In genomic region chr1:110565565-110565964, GRCh38 we compare ENCODE assay signal across 27 cellular contexts. TPM values are rescaled to one million over a fixed set of nuclear protein-coding genes. Genes with fewer than 3 reads are reported as not detected.
DNase-seq lines count a peak whose midpoint lies in the region; ATAC-seq lines count a peak whose summit lies in the region.
"Had no signal": no experiment of that assay in that cellular context is flagged by ENCODE, and none has a peak within 500 bp of the region (broad histone marks: within the 10 kb centered on the region; RNA-seq: fewer than 3 reads in every experiment).

No MANE protein-coding gene starts in this region.

- H3K79me1 ChIP-seq in mesendoderm (ENCODE audit: low read length), result no peaks in the 10 kb centered on the region

- peak; percentile 66 for ATAC-seq in sciatic nerve
- ATAC-seq: esophagus mucosa; naive thymus-derived CD8-positive, alpha-beta T cell; right cardiac atrium had no signal

- H3K18ac ChIP-seq in mesendoderm (ENCODE audit: low read length), result no peak overlapping the region

- H3K79me2 ChIP-seq in mesendoderm (ENCODE audit: control insufficient read depth, insufficient read depth, low read length), result no peaks in the 10 kb centered on the region

- no peak overlapping the region for H2BK15ac ChIP-seq in mesendoderm (replicated peaks; ENCODE audit: low read depth)

- H2BK120ac ChIP-seq in mesendoderm (ENCODE audit: low read depth, low read length), result no peak overlapping the region

- in situ Hi-C loops in ACHN (cut with HindIII; ENCODE audit: low pct_ligation_motif_present, low pct_unique_long_range_greater_than_20kb, low sequenced_read_pairs), result no loop called here

- no peak overlapping the region for H2AK5ac ChIP-seq in mesendoderm (ENCODE audit: low read length)

- H4K8ac ChIP-seq in mesendoderm (ENCODE audit: low read depth, low read length), result no peak overlapping the region

- H3K4me3 ChIP-seq in mesendoderm (ENCODE audit: low read length), result no peak overlapping the region
- H3K4me3 ChIP-seq: left ventricle myocardium inferior, ovary, spleen, upper lobe of left lung had no signal

- peak overlapping the region; percentile 42 for H3K27ac ChIP-seq in caudate nucleus (ENCODE audit: low read depth, low read length)
- H3K27ac ChIP-seq in mesendoderm (ENCODE audit: low read depth, low read length), result no peak overlapping the region
- H3K27ac ChIP-seq: left ventricle myocardium inferior, ovary, spleen, upper lobe of left lung, WERI-Rb-1 had no signal

- intact Hi-C loops in sciatic nerve (cut with DNase I), result no loop called here

- no CpG with 5 or more reads among the region's 1 CpG for WGBS in mesendoderm (ENCODE audit: extremely low coverage, insufficient coverage, low lambda C conversion rate)

- H3K27me3 ChIP-seq in mesendoderm (ENCODE audit: insufficient read depth, low read length, poor library complexity), result no peaks in the 10 kb centered on the region
- H3K27me3 ChIP-seq: ovary, upper lobe of left lung had no signal

- no peaks in the 10 kb centered on the region for H3K36me3 ChIP-seq in mesendoderm (ENCODE audit: control insufficient read depth, insufficient read depth, low read length)
- H3K36me3 ChIP-seq: left ventricle myocardium inferior, ovary, spleen, upper lobe of left lung, WERI-Rb-1 had no signal

- peaks cover 5% of the 10 kb centered on the region for H3K4me1 ChIP-seq in mesendoderm (ENCODE audit: control insufficient read depth, low read depth, low read length)
- H3K4me1 ChIP-seq: left ventricle myocardium inferior, spleen, upper lobe of left lung had no signal

- H3K56ac ChIP-seq in mesendoderm (ENCODE audit: low read length), result no peak overlapping the region

- H3K4ac ChIP-seq in mesendoderm (ENCODE audit: low read depth, low read length), result no peak overlapping the region

- H3K23ac ChIP-seq in mesendoderm (ENCODE audit: low read length), result no peak overlapping the region

- DNase-seq in RPMI7951 (ENCODE audit: low read depth) (peak; percentile 54), caudate nucleus (lab: John Stamatoyannopoulos, UW) (peak in 60 of 61 donors; percentile 33 to 95 (median 83)), mesendoderm (peak; percentile 42), sciatic nerve (ENCODE audit: low spot score) (no peak), A172 (ENCODE audit: low spot score) (no peak), NCI-H1436 (lab: John Stamatoyannopoulos, UW) (no peak), ACHN (no peak)
- DNase-seq: activated CD4-positive, alpha-beta T cell treated with anti-CD3 and anti-CD28 coated beads, Interleukin-2, amount 10 ng/mL, durations not matched to agents 24 days and 14 days; activated naive CD4-positive, alpha-beta T cell treated with anti-CD3 and anti-CD28 coated beads, Interleukin-2, amount 50 U/mL, for 16 hours; CD4-positive, alpha-beta T cell; cortex of kidney; EL; GOT3; islet precursor cell; left ventricle myocardium inferior; naive thymus-derived CD8-positive, alpha-beta T cell; NCI-H2171 treated with DMSO at 0.1 percent for 48 hours; NCI-H510A treated with DMSO at 0.1 percent for 48 hours; ovary; right cardiac atrium; SIG-M5; spleen; T1000; upper lobe of left lung; WERI-Rb-1 had no signal

- H3K4me2 ChIP-seq in mesendoderm (ENCODE audit: low read length), result no peak overlapping the region

- H2BK5ac ChIP-seq in mesendoderm (ENCODE audit: low read length), result no peak overlapping the region

- H4K5ac ChIP-seq in mesendoderm (ENCODE audit: low read length), result no peak overlapping the region

- H3K9ac ChIP-seq in mesendoderm (ENCODE audit: low read length), result no peak overlapping the region

RNA-seq across cellular contexts. Expression of gene KCNA2, which starts 40.6 kb away (rescaled TPM):
- 0.20 and 0.48 TPM in 2 replicates for total RNA-seq in RPMI7951 (2014; rRNA removed; shearing (Covaris generic))
- 0.22 TPM for polyA plus RNA-seq in mesendoderm (2013, experiment 1 of 2)
- 0.18 TPM for polyA plus RNA-seq in mesendoderm (2013, experiment 2 of 2)
- 43.8 TPM for total RNA-seq in sciatic nerve
- 0.02 TPM in 1 of 2 replicates, not detected in the other for total RNA-seq in A172 (2014; rRNA removed; shearing (Covaris generic))
- polyA plus RNA-seq: naive thymus-derived CD8-positive, alpha-beta T cell had no signal

RNA-seq across cellular contexts. Expression of gene KCNA10, which starts 46.6 kb away (rescaled TPM):
- total RNA-seq in RPMI7951 (2014; rRNA removed; shearing (Covaris generic)), result not detected in 2 replicates
- not detected for polyA plus RNA-seq in mesendoderm (2013, experiment 1 of 2)
- polyA plus RNA-seq in mesendoderm (2013, experiment 2 of 2), result not detected
- total RNA-seq in sciatic nerve, result not detected
- not detected in 2 replicates for total RNA-seq in A172 (2014; rRNA removed; shearing (Covaris generic))
- total RNA-seq: activated CD4-positive, alpha-beta T cell treated with anti-CD3 and anti-CD28 coated beads, Interleukin-2, amount 10 ng/mL, durations not matched to agents 24 days and 14 days; CD4-positive, alpha-beta T cell; esophagus mucosa; frontal cortex; left ventricle myocardium inferior; naive thymus-derived CD8-positive, alpha-beta T cell; ovary; right cardiac atrium; upper lobe of left lung had no signal
- polyA plus RNA-seq: naive thymus-derived CD8-positive, alpha-beta T cell; ovary; right cardiac atrium; spleen had no signal

Comparison
In these comparisons a context has a peak if more than half of its experiments do, and no peak if none do; other contexts are left out.
1. DNase-seq: peak in RPMI7951 (single experiment), caudate nucleus (60 of 61) and mesendoderm (single experiment); none in sciatic nerve (single experiment), A172 (single experiment), NCI-H1436 (single experiment) and ACHN (single experiment).
2. RNA of gene KCNA2, which starts 40.6 kb away (total RNA-seq): 43.8 TPM in sciatic nerve (single experiment); 0.20 to 0.48 TPM in RPMI7951 and 0.02 TPM in A172; every median in the first group is over 10 times any median in the second.